1 cellular context compared by ENCODE assay signal in genomic region chr1:68199603-68200002, GRCh38.
TF ChIP-seq lines count a peak whose summit lies in the region.

No MANE protein-coding gene starts in this region.

TF ChIP-seq in WTC11, 78 proteins besides CTCF, POLR2A, EP300 and RAD21:
- TF ChIP-seq ZNF532 (CRISPR knock-in tag; IDR thresholded peaks at IDR 0.05; ENCODE audit: borderline replicate concordance) (no peak), FOXP4 (CRISPR knock-in tag; IDR thresholded peaks at IDR 0.05) (no peak), JUN (CRISPR knock-in tag; IDR thresholded peaks at IDR 0.05) (no peak), IRF1 (CRISPR knock-in tag; IDR thresholded peaks at IDR 0.05) (no peak), ZNF423 (CRISPR knock-in tag; IDR thresholded peaks at IDR 0.05) (no peak), ZBTB43 (CRISPR knock-in tag; IDR thresholded peaks at IDR 0.05) (no peak), NR2C2 (CRISPR knock-in tag; IDR thresholded peaks at IDR 0.05) (no peak), GRHL2 (CRISPR knock-in tag; IDR thresholded peaks at IDR 0.05; ENCODE audit: insufficient replicate concordance, severe bottlenecking) (no peak), TEAD4 (CRISPR knock-in tag; IDR thresholded peaks at IDR 0.05) (no peak), OVOL2 (CRISPR knock-in tag; IDR thresholded peaks at IDR 0.05; ENCODE audit: borderline replicate concordance) (no peak), USF2 (CRISPR knock-in tag; IDR thresholded peaks at IDR 0.05) (no peak), ZNF425 (CRISPR knock-in tag; conservative IDR thresholded peaks at IDR 0.05) (no peak), PREB (CRISPR knock-in tag; IDR thresholded peaks at IDR 0.05; ENCODE audit: borderline replicate concordance) (no peak), JAZF1 (CRISPR knock-in tag; IDR thresholded peaks at IDR 0.05) (no peak), ZNF121 (CRISPR knock-in tag; IDR thresholded peaks at IDR 0.05) (no peak), ZNF512 (CRISPR knock-in tag; IDR thresholded peaks at IDR 0.05; ENCODE audit: borderline replicate concordance) (no peak), PRRX2 (CRISPR knock-in tag; IDR thresholded peaks at IDR 0.05) (no peak), GABPB1 (CRISPR knock-in tag; IDR thresholded peaks at IDR 0.05) (no peak)
TF ChIP-seq in WTC11: peak in this region for 0.
